Comparison of ENCODE assay signal across 8 cellular contexts in the genomic region with DNA sequence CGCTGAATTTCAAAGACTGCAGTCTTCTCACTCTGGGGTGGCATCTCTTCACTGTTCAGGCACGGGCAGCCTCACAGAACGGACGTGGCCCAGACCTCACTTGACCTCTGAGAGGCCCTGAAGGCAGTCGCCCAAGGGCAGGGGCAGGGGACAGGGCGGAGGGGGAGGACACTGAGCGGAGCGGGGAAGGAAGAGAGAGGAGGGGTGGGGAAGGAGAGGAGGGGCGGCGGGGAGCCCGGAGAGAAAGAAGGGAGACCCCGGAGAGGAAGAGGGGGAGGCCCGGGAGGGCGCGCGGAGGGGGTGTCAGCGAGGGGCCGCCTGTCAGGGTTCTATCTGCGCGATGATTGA. TPM values are rescaled to one million over a fixed set of nuclear protein-coding genes. Genes with fewer than 3 reads are reported as not detected.
A peak's percentile ranks its signal among the peaks of the same experiment; 100 is the strongest.
DNase-seq lines count a peak whose midpoint lies in the region; ATAC-seq, FAIRE-seq and TF ChIP-seq lines count a peak whose summit lies in the region.

No MANE protein-coding gene starts in this region.

- H3K36me3 ChIP-seq in spleen, result no peaks in the 10 kb centered on the region

- WGBS in spleen, 5 donors, result 1 to 4% (median 3%) methylated on average over 20 of the region's 20 CpGs

- peaks cover 0 to 36% (median 25%) of the 10 kb centered on the region in 6 donors for H3K4me1 ChIP-seq in spleen

- ATAC-seq in HG02970 (IDR thresholded peaks at IDR 0.05; ENCODE audit: low FRiP score, unreplicated experiment) (peak; percentile 18), GM18505 (IDR thresholded peaks at IDR 0.05; ENCODE audit: unreplicated experiment) (no peak), GM18498 (IDR thresholded peaks at IDR 0.05; ENCODE audit: unreplicated experiment) (no peak)

- H3K4me3 ChIP-seq in iPS-11a (ENCODE audit: low read depth, low read length) (peak overlapping the region; percentile 53), spleen (peak overlapping the region; percentile 16 to 77 (median 50))

- DNase-seq in activated T-helper 1 cell treated with anti-CD3 and anti-CD28 coated beads, Interleukin-12 subunit alpha, Interleukin-12 subunit beta, Interleukin-2, Interleukin-4 antibody, amounts not matched to agents 30 ng/mL and 10 ng/mL and 1 ng/mL, durations not matched to agents 14 hours and 24 hours and 36 hours (ENCODE audit: low spot score), result no peak
- DNase-seq in spleen (peak; percentile 80), globus pallidus (ENCODE audit: low spot score) (no peak), GM12892 (ENCODE audit: insufficient read length) (no peak)

- no peak for TF ChIP-seq CTCF in spleen (IDR thresholded peaks at IDR 0.05 in 8 of 11, conservative IDR thresholded peaks at IDR 0.05 in 3 of 11)

- no peaks in the 10 kb centered on the region for H3K9me3 Mint-ChIP-seq in activated T-helper 1 cell treated with anti-CD3 and anti-CD28 coated beads, Interleukin-12 subunit alpha, Interleukin-12 subunit beta, Interleukin-2, Interleukin-4 antibody, amounts not matched to agents 30 ng/mL and 10 ng/mL and 1 ng/mL, durations not matched to agents 14 hours and 24 hours and 36 hours

- no peak for FAIRE-seq in GM12892 (lab: Jason Lieb, UNC)

- no peaks in the 10 kb centered on the region for H3K4me1 Mint-ChIP-seq in activated T-helper 1 cell treated with anti-CD3 and anti-CD28 coated beads, Interleukin-12 subunit alpha, Interleukin-12 subunit beta, Interleukin-2, Interleukin-4 antibody, amounts not matched to agents 30 ng/mL and 10 ng/mL and 1 ng/mL, durations not matched to agents 14 hours and 24 hours and 36 hours (ENCODE audit: low read depth)

- no peaks in the 10 kb centered on the region for H3K36me3 Mint-ChIP-seq in activated T-helper 1 cell treated with anti-CD3 and anti-CD28 coated beads, Interleukin-12 subunit alpha, Interleukin-12 subunit beta, Interleukin-2, Interleukin-4 antibody, amounts not matched to agents 30 ng/mL and 10 ng/mL and 1 ng/mL, durations not matched to agents 14 hours and 24 hours and 36 hours (ENCODE audit: low read depth)

- peak overlapping the region; percentile 71 to 93 (median 90) for H3K27ac ChIP-seq in spleen

- H3K9me3 ChIP-seq in spleen, result peaks cover 0 to 11% (median 3%) of the 10 kb centered on the region in 8 donors

- intact Hi-C loops in activated T-helper 1 cell treated with anti-CD3 and anti-CD28 coated beads, Interleukin-12 subunit alpha, Interleukin-12 subunit beta, Interleukin-2, Interleukin-4 antibody, amounts not matched to agents 30 ng/mL and 10 ng/mL and 1 ng/mL, durations not matched to agents 14 hours and 24 hours and 36 hours (cut with micrococcal nuclease), result no loop called here
- intact Hi-C loops in spleen (cut with DNase I; ENCODE audit: low total_unique reads), result loop anchor here (5.0 kb wide), 1 partner anchor 103 kb away; no protein-coding TSS in a partner anchor

- H3K27me3 ChIP-seq in spleen (replicated peaks in 1 of 7), result peaks cover 0 to 46% (median 0%) of the 10 kb centered on the region in 7 donors

- TF ChIP-seq POLR2A in spleen (IDR thresholded peaks at IDR 0.05) (no peak), GM18505 (IDR thresholded peaks at IDR 0.05; ENCODE audit: borderline replicate concordance, extremely low read depth, insufficient read depth, insufficient read length) (no peak), GM12892 (IDR thresholded peaks at IDR 0.05; ENCODE audit: low read depth, low read length) (no peak)

- H3K27me3 Mint-ChIP-seq in activated T-helper 1 cell treated with anti-CD3 and anti-CD28 coated beads, Interleukin-12 subunit alpha, Interleukin-12 subunit beta, Interleukin-2, Interleukin-4 antibody, amounts not matched to agents 30 ng/mL and 10 ng/mL and 1 ng/mL, durations not matched to agents 14 hours and 24 hours and 36 hours (ENCODE audit: insufficient read depth), result peaks cover 22% of the 10 kb centered on the region

- H3K27ac Mint-ChIP-seq in activated T-helper 1 cell treated with anti-CD3 and anti-CD28 coated beads, Interleukin-12 subunit alpha, Interleukin-12 subunit beta, Interleukin-2, Interleukin-4 antibody, amounts not matched to agents 30 ng/mL and 10 ng/mL and 1 ng/mL, durations not matched to agents 14 hours and 24 hours and 36 hours, result no peak overlapping the region

- peak overlapping the region; percentile 69 for H3K4me3 Mint-ChIP-seq in activated T-helper 1 cell treated with anti-CD3 and anti-CD28 coated beads, Interleukin-12 subunit alpha, Interleukin-12 subunit beta, Interleukin-2, Interleukin-4 antibody, amounts not matched to agents 30 ng/mL and 10 ng/mL and 1 ng/mL, durations not matched to agents 14 hours and 24 hours and 36 hours

RNA-seq across cellular contexts. Expression of gene COMTD1, which starts 58.7 kb away (rescaled TPM):
- 36.4 and 36.9 TPM in 2 replicates for total RNA-seq in activated T-helper 1 cell treated with anti-CD3 and anti-CD28 coated beads, Interleukin-12 subunit alpha, Interleukin-12 subunit beta, Interleukin-2, Interleukin-4 antibody, amounts not matched to agents 30 ng/mL and 10 ng/mL and 1 ng/mL, durations not matched to agents 14 hours and 24 hours and 36 hours
- 10 to 100 TPM; 14.2 to 26.3 (median 18.0) TPM for total RNA-seq in spleen
- polyA plus RNA-seq in spleen, result 10 to 100 TPM; 32.9 to 57.4 (median 36.0) TPM
- polyA plus RNA-seq in GM12892 (2012; ENCODE audit: missing spikeins), result 10.5 TPM
